Comparison of ENCODE assay signal across 14 cellular contexts in genomic region chr1:98210064-98210463, GRCh38.
DNase-seq lines count a peak whose midpoint lies in the region; ATAC-seq, FAIRE-seq and TF ChIP-seq lines count a peak whose summit lies in the region.
"Had no signal": no experiment of that assay in that cellular context is flagged by ENCODE, and none has a peak within 500 bp of the region (broad histone marks: within the 10 kb centered on the region; RNA-seq: fewer than 3 reads in every experiment).

No MANE protein-coding gene starts in this region.

- peaks cover 3% of the 10 kb centered on the region for H3K36me3 Mint-ChIP-seq in astrocyte (ENCODE audit: low read depth, unreplicated experiment)
- H3K36me3 Mint-ChIP-seq in activated T-helper 1 cell treated with anti-CD3 and anti-CD28 coated beads, Interleukin-12 subunit alpha, Interleukin-12 subunit beta, Interleukin-2, Interleukin-4 antibody, amounts not matched to agents 30 ng/mL and 10 ng/mL and 1 ng/mL, durations not matched to agents 14 hours and 24 hours and 36 hours (ENCODE audit: low read depth), result no peaks in the 10 kb centered on the region

- ATAC-seq in HG02870 (IDR thresholded peaks at IDR 0.05; ENCODE audit: unreplicated experiment), result no peak

- H3K9me3 ChIP-seq in astrocyte (ENCODE audit: insufficient read depth, low read depth, low read length), result no peaks in the 10 kb centered on the region
- H3K9me3 ChIP-seq: BE2C, neutrophil had no signal

- in situ Hi-C loops in ACHN (cut with HindIII; ENCODE audit: low pct_ligation_motif_present, low pct_unique_long_range_greater_than_20kb, low sequenced_read_pairs), result no loop called here

- no peaks in the 10 kb centered on the region for H3K79me2 ChIP-seq in astrocyte (ENCODE audit: insufficient read depth, low read length)

- peaks cover 36% of the 10 kb centered on the region for H3K4me1 Mint-ChIP-seq in astrocyte (ENCODE audit: low read depth, unreplicated experiment)
- H3K4me1 Mint-ChIP-seq in activated T-helper 1 cell treated with anti-CD3 and anti-CD28 coated beads, Interleukin-12 subunit alpha, Interleukin-12 subunit beta, Interleukin-2, Interleukin-4 antibody, amounts not matched to agents 30 ng/mL and 10 ng/mL and 1 ng/mL, durations not matched to agents 14 hours and 24 hours and 36 hours (ENCODE audit: low read depth), result no peaks in the 10 kb centered on the region

- peak; percentile 88 for FAIRE-seq in astrocyte (lab: Jason Lieb, UNC)

- H3K27ac ChIP-seq in astrocyte (ENCODE audit: low read depth, low read length), result peak overlapping the region; percentile 81
- H3K27ac ChIP-seq: neutrophil had no signal

- DNase-seq in ACHN, result peak; percentile 97
- DNase-seq in HT1080 (ENCODE audit: low read depth), result peak; percentile 93
- DNase-seq in astrocyte (ENCODE audit: low read depth), result peak; percentile 99
- peak; percentile 97 for DNase-seq in iris pigment epithelial cell (ENCODE audit: low read depth)
- no peak for DNase-seq in SIG-M5 (lab: John Stamatoyannopoulos, UW)
- no peak for DNase-seq in activated T-helper 1 cell treated with anti-CD3 and anti-CD28 coated beads, Interleukin-12 subunit alpha, Interleukin-12 subunit beta, Interleukin-2, Interleukin-4 antibody, amounts not matched to agents 30 ng/mL and 10 ng/mL and 1 ng/mL, durations not matched to agents 14 hours and 24 hours and 36 hours (ENCODE audit: low spot score)
- no peak for DNase-seq in DMS153 treated with DMSO at 0.1 percent for 48 hours (lab: John Stamatoyannopoulos, UW; ENCODE audit: unreplicated experiment)
- DNase-seq: activated CD4-positive, alpha-beta T cell treated with anti-CD3 and anti-CD28 coated beads for 4 hours; BE2C; effector CD4-positive, alpha-beta T cell; islet precursor cell; Right ventricle myocardium superior had no signal

- H3K9me3 Mint-ChIP-seq in astrocyte (ENCODE audit: unreplicated experiment), result peaks cover 2% of the 10 kb centered on the region
- H3K9me3 Mint-ChIP-seq in activated T-helper 1 cell treated with anti-CD3 and anti-CD28 coated beads, Interleukin-12 subunit alpha, Interleukin-12 subunit beta, Interleukin-2, Interleukin-4 antibody, amounts not matched to agents 30 ng/mL and 10 ng/mL and 1 ng/mL, durations not matched to agents 14 hours and 24 hours and 36 hours, result no peaks in the 10 kb centered on the region

- H3K27ac Mint-ChIP-seq in astrocyte (ENCODE audit: unreplicated experiment), result peak overlapping the region; percentile 99
- H3K27ac Mint-ChIP-seq in activated T-helper 1 cell treated with anti-CD3 and anti-CD28 coated beads, Interleukin-12 subunit alpha, Interleukin-12 subunit beta, Interleukin-2, Interleukin-4 antibody, amounts not matched to agents 30 ng/mL and 10 ng/mL and 1 ng/mL, durations not matched to agents 14 hours and 24 hours and 36 hours, result no peak overlapping the region

- H3K27me3 ChIP-seq in astrocyte (ENCODE audit: insufficient read depth, low read length), result no peaks in the 10 kb centered on the region
- H3K27me3 ChIP-seq: BE2C, neutrophil had no signal

- H3K4me3 Mint-ChIP-seq in astrocyte (ENCODE audit: unreplicated experiment), result peak overlapping the region; percentile 40
- no peak overlapping the region for H3K4me3 Mint-ChIP-seq in activated T-helper 1 cell treated with anti-CD3 and anti-CD28 coated beads, Interleukin-12 subunit alpha, Interleukin-12 subunit beta, Interleukin-2, Interleukin-4 antibody, amounts not matched to agents 30 ng/mL and 10 ng/mL and 1 ng/mL, durations not matched to agents 14 hours and 24 hours and 36 hours

- H3K4me1 ChIP-seq in astrocyte (ENCODE audit: insufficient read depth, low read length), result peaks cover 18% of the 10 kb centered on the region
- H3K4me1 ChIP-seq: BE2C had no signal

- H2AFZ ChIP-seq in astrocyte (ENCODE audit: low read depth, low read length), result no peak overlapping the region

- peak overlapping the region; percentile 53 for H3K9ac ChIP-seq in astrocyte (ENCODE audit: low read length)

- TF ChIP-seq CTCF in astrocyte (IDR thresholded peaks at IDR 0.05; ENCODE audit: insufficient read depth, low read depth, low read length), result no peak

- H3K4me2 ChIP-seq in astrocyte (ENCODE audit: low read length), result peak overlapping the region; percentile 82

- H3K27me3 Mint-ChIP-seq in astrocyte (ENCODE audit: low read depth, unreplicated experiment), result no peaks in the 10 kb centered on the region
- peaks cover 2% of the 10 kb centered on the region for H3K27me3 Mint-ChIP-seq in activated T-helper 1 cell treated with anti-CD3 and anti-CD28 coated beads, Interleukin-12 subunit alpha, Interleukin-12 subunit beta, Interleukin-2, Interleukin-4 antibody, amounts not matched to agents 30 ng/mL and 10 ng/mL and 1 ng/mL, durations not matched to agents 14 hours and 24 hours and 36 hours (ENCODE audit: insufficient read depth)

- peak overlapping the region; percentile 32 for H3K4me3 ChIP-seq in astrocyte (ENCODE audit: insufficient read depth, low read depth, low read length)

- no peaks in the 10 kb centered on the region for H3K36me3 ChIP-seq in astrocyte (ENCODE audit: insufficient read depth, low read length)
- H3K36me3 ChIP-seq: BE2C, neutrophil had no signal

- H4K20me1 ChIP-seq in astrocyte (ENCODE audit: insufficient read depth, low read length), result no peaks in the 10 kb centered on the region

- intact Hi-C loops in activated T-helper 1 cell treated with anti-CD3 and anti-CD28 coated beads, Interleukin-12 subunit alpha, Interleukin-12 subunit beta, Interleukin-2, Interleukin-4 antibody, amounts not matched to agents 30 ng/mL and 10 ng/mL and 1 ng/mL, durations not matched to agents 14 hours and 24 hours and 36 hours (cut with micrococcal nuclease), result no loop called here

Comparison
In these comparisons a context has a peak if more than half of its experiments do, and no peak if none do; other contexts are left out.
1. DNase-seq: peak in ACHN (single experiment), HT1080 (single experiment), astrocyte (single experiment) and iris pigment epithelial cell (single experiment); none in SIG-M5 (single experiment), activated T-helper 1 cell treated with anti-CD3 and anti-CD28 coated beads, Interleukin-12 subunit alpha, Interleukin-12 subunit beta, Interleukin-2, Interleukin-4 antibody, amounts not matched to agents 30 ng/mL and 10 ng/mL and 1 ng/mL, durations not matched to agents 14 hours and 24 hours and 36 hours (single experiment) and DMS153 treated with DMSO at 0.1 percent for 48 hours (single experiment).